16 cellular contexts compared by ENCODE assay signal in genomic region chr18:63182247-63182771, GRCh38.
A peak's percentile ranks its signal among the peaks of the same experiment; 100 is the strongest.
DNase-seq lines count a peak whose midpoint lies in the region; ATAC-seq and TF ChIP-seq lines count a peak whose summit lies in the region.
"Had no signal": no experiment of that assay in that cellular context is flagged by ENCODE, and none has a peak within 500 bp of the region (broad histone marks: within the 10 kb centered on the region; RNA-seq: fewer than 3 reads in every experiment).

No MANE protein-coding gene starts in this region.

- peaks cover 99% of the 10 kb centered on the region for H3K79me2 ChIP-seq in DOHH2 (ENCODE audit: control insufficient read depth, low read length)

- CTCF ChIA-PET in T-cell (lab: Charles Lee): no interaction called here

- H3K27ac Mint-ChIP-seq in T-cell: peak overlapping the region; percentile 62 to 72
- peak overlapping the region; percentile 36 to 56 for H3K27ac Mint-ChIP-seq in natural killer cell treated with Interleukin-12 subunit alpha and Interleukin-12 subunit beta and Interleukin-15 and Interleukin-18, amount 100 ng/mL, for 72 hours
- H3K27ac Mint-ChIP-seq: activated naive CD4-positive, alpha-beta T cell treated with anti-CD3 and anti-CD28 coated beads for 36 hours had no signal

- no peaks in the 10 kb centered on the region for H3K9me3 Mint-ChIP-seq in T-cell
- no peaks in the 10 kb centered on the region for H3K9me3 Mint-ChIP-seq in natural killer cell treated with Interleukin-12 subunit alpha and Interleukin-12 subunit beta and Interleukin-15 and Interleukin-18, amount 100 ng/mL, for 72 hours
- H3K9me3 Mint-ChIP-seq: activated naive CD4-positive, alpha-beta T cell treated with anti-CD3 and anti-CD28 coated beads for 36 hours; CD4-positive, alpha-beta T cell had no signal

- peaks cover 83% of the 10 kb centered on the region for H3K4me1 ChIP-seq in DOHH2 (ENCODE audit: control insufficient read depth, low read length)

- peak overlapping the region; percentile 9; the same call in 1 of the 2 replicates for H3K4me2 ChIP-seq in DOHH2 (ENCODE audit: low read length)
- H3K4me2 ChIP-seq: smooth muscle cell had no signal

- H3F3A ChIP-seq in DOHH2 (ENCODE audit: control insufficient read depth, insufficient read depth): no peaks in the 10 kb centered on the region

- no peak for DNase-seq in T-cell
- DNase-seq in natural killer cell treated with Interleukin-12 subunit alpha and Interleukin-12 subunit beta and Interleukin-15 and Interleukin-18, amount 100 ng/mL, for 72 hours (ENCODE audit: low spot score): no peak
- DNase-seq in activated CD4-positive, CD25-positive, alpha-beta regulatory T cell treated with anti-CD3 and anti-CD28 coated beads, Interleukin-2, amount 50 U/mL, for 72 hours: no peak
- no peak for DNase-seq in foreskin fibroblast
- DNase-seq in epidermal melanocyte (ENCODE audit: insufficient read length, low spot score): no peak
- DNase-seq: activated naive CD4-positive, alpha-beta T cell treated with anti-CD3 and anti-CD28 coated beads for 36 hours; CD4-positive, alpha-beta T cell; NCI-H1694 had no signal

- H3K4me3 ChIP-seq in DOHH2 (ENCODE audit: low read length) (no peak overlapping the region), foreskin fibroblast (ENCODE audit: low read depth in 1 of 2, low read length in 2 of 2) (no peak overlapping the region)
- H3K4me3 ChIP-seq: heart left ventricle, smooth muscle cell had no signal

- H3K27me3 ChIP-seq in DOHH2 (ENCODE audit: control insufficient read depth, low read length): peaks cover 7% of the 10 kb centered on the region
- H3K27me3 ChIP-seq: heart left ventricle, neutrophil had no signal

- peaks cover 76% of the 10 kb centered on the region for H3K36me3 ChIP-seq in DOHH2 (ENCODE audit: control insufficient read depth, low read length)
- H3K36me3 ChIP-seq: heart left ventricle, neutrophil had no signal

- no peak overlapping the region for H3K27ac ChIP-seq in DOHH2 (ENCODE audit: low read depth, low read length)
- H3K27ac ChIP-seq: epithelial cell of prostate, neutrophil had no signal

- H3K9me2 ChIP-seq in DOHH2 (replicated peaks; ENCODE audit: control insufficient read depth, low read length): no peaks in the 10 kb centered on the region

- H3K4me1 Mint-ChIP-seq in T-cell: peaks cover 76 to 90% (median 79%) of the 10 kb centered on the region in 3 donors
- H3K4me1 Mint-ChIP-seq in natural killer cell treated with Interleukin-12 subunit alpha and Interleukin-12 subunit beta and Interleukin-15 and Interleukin-18, amount 100 ng/mL, for 72 hours (ENCODE audit: low read depth in 2 of 2): peaks cover 47 to 61% of the 10 kb centered on the region in 2 donors

- ATAC-seq in GM19351 (IDR thresholded peaks at IDR 0.05; ENCODE audit: unreplicated experiment) (peak; percentile 31), T-cell (replicated peaks in 1 of 4) (no peak), GM21360 (IDR thresholded peaks at IDR 0.05; ENCODE audit: unreplicated experiment) (no peak)
- ATAC-seq in natural killer cell treated with Interleukin-12 subunit alpha and Interleukin-12 subunit beta and Interleukin-15 and Interleukin-18, amount 100 ng/mL, for 72 hours: no peak
- ATAC-seq: activated CD4-positive, CD25-positive, alpha-beta regulatory T cell treated with anti-CD3 and anti-CD28 coated beads, Interleukin-2, amount 50 U/mL, for 24 hours had no signal

- H3K36me3 Mint-ChIP-seq in T-cell: peaks cover 28% of the 10 kb centered on the region
- peaks cover 4% of the 10 kb centered on the region for H3K36me3 Mint-ChIP-seq in natural killer cell treated with Interleukin-12 subunit alpha and Interleukin-12 subunit beta and Interleukin-15 and Interleukin-18, amount 100 ng/mL, for 72 hours

- POLR2A ChIA-PET in T-cell (lab: Charles Lee): no interaction called here

- peak overlapping the region in 1 of 3 donors; percentile 17 for H3K4me3 Mint-ChIP-seq in T-cell
- H3K4me3 Mint-ChIP-seq in natural killer cell treated with Interleukin-12 subunit alpha and Interleukin-12 subunit beta and Interleukin-15 and Interleukin-18, amount 100 ng/mL, for 72 hours: peak overlapping the region; percentile 30
- H3K4me3 Mint-ChIP-seq: activated naive CD4-positive, alpha-beta T cell treated with anti-CD3 and anti-CD28 coated beads for 36 hours; CD4-positive, alpha-beta T cell had no signal

- no peaks in the 10 kb centered on the region for H3K27me3 Mint-ChIP-seq in T-cell
- H3K27me3 Mint-ChIP-seq in natural killer cell treated with Interleukin-12 subunit alpha and Interleukin-12 subunit beta and Interleukin-15 and Interleukin-18, amount 100 ng/mL, for 72 hours: no peaks in the 10 kb centered on the region
- H3K27me3 Mint-ChIP-seq: CD4-positive, alpha-beta T cell had no signal

- H4K20me1 ChIP-seq in DOHH2 (ENCODE audit: control insufficient read depth, insufficient read depth, low read depth, low read length): peaks cover 1% of the 10 kb centered on the region; the same call in 1 of the 2 replicates

- TF ChIP-seq CTCF in DOHH2 (IDR thresholded peaks at IDR 0.05; ENCODE audit: low read depth, low read length, poor library complexity, severe bottlenecking) (no peak), foreskin fibroblast (IDR thresholded peaks at IDR 0.05; ENCODE audit: low read depth, low read length) (no peak)

- no peaks in the 10 kb centered on the region for H3K9me3 ChIP-seq in DOHH2 (ENCODE audit: control insufficient read depth, insufficient read depth, low read length)
- H3K9me3 ChIP-seq: heart left ventricle, neutrophil had no signal
